9 cellular contexts compared by ENCODE assay signal in the genomic region with DNA sequence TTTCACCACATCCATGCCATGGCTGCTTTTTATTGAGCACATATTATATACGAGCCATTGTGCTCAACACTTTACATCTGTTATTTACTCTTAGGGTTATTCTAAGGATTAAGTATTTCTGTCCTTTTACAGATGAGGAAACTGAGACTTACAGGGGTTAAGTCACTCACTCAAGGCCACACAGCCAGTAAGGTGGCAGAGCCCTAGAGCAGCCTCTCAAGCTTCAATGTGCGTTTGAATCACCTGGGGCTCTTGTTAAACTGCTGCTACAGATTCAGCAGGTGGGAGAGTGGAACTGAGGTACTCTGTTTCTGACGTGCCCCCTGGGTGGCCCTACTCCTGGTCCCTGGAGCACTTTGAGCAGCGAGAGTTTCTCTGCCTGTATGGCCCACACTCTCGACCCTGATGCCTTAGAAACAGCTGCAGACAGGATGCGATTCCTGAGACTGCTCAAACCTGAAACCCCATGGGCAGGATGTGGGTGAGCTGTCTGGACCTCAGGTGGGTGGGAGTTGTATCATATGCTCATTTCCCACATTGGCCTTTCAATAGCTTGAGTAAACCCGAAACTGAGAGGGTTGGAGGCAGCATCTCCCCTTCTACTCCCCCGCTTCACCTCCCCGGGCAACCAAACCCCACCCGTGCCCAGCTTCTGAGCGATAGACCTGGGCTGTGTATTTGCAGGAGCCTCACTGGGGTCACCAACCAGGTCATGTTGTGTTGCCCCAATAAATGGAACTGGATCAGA. TPM values are rescaled to one million over a fixed set of nuclear protein-coding genes. Genes with fewer than 3 reads are reported as not detected.
DNase-seq lines count a peak whose midpoint lies in the region; ATAC-seq and TF ChIP-seq lines count a peak whose summit lies in the region.
"Had no signal": no experiment of that assay in that cellular context is flagged by ENCODE, and none has a peak within 500 bp of the region (broad histone marks: within the 10 kb centered on the region; RNA-seq: fewer than 3 reads in every experiment).

No MANE protein-coding gene starts in this region.

- intact Hi-C loops in ascending aorta (cut with DNase I) = no loop called here

- no peak overlapping the region for H3K4me3 ChIP-seq in ascending aorta

- TF ChIP-seq CTCF in ascending aorta (IDR thresholded peaks at IDR 0.05) = no peak

- no peaks in the 10 kb centered on the region for H3K9me3 ChIP-seq in ascending aorta

- H3K27ac ChIP-seq in ascending aorta = no peak overlapping the region
- H3K27ac ChIP-seq: 22Rv1 had no signal

- H3K27me3 ChIP-seq in ascending aorta = no peaks in the 10 kb centered on the region

- H3K4me1 ChIP-seq in ascending aorta = no peaks in the 10 kb centered on the region

- ATAC-seq in HG03521 (IDR thresholded peaks at IDR 0.05; ENCODE audit: unreplicated experiment) = peak; percentile 88

- DNase-seq in DMS153 (lab: John Stamatoyannopoulos, UW) (peak; percentile 35), DMS153 treated with DMSO at 0.1 percent for 48 hours (lab: John Stamatoyannopoulos, UW; ENCODE audit: unreplicated experiment) (no peak), HPDE6-E6E7 (ENCODE audit: extremely low spot score) (no peak), NCI-H1105 (lab: John Stamatoyannopoulos, UW) (no peak), ascending aorta (ENCODE audit: low spot score in 2 of 2) (no peak)
- peak; percentile 87 to 88 for DNase-seq in activated T-cell treated with anti-CD3 and anti-CD28 coated beads, Interleukin-2, amount 50 U/mL, for 48 hours
- peak; percentile 65 to 81 (median 76) for DNase-seq in stimulated activated CD4-positive, alpha-beta T cell treated with anti-CD3 and anti-CD28 coated beads, TNF-alpha, amount 100 ng/mL, for 48 hours (ENCODE audit: low read depth in 3 of 3)

- H3K36me3 ChIP-seq in ascending aorta = no peaks in the 10 kb centered on the region

RNA-seq across cellular contexts. Expression of a gene that starts 59.3 kb away (rescaled TPM):
- total RNA-seq in ascending aorta = 14.3 TPM

Comparison
In these comparisons a context has a peak if more than half of its experiments do, and no peak if none do; other contexts are left out.
1. DNase-seq: peak in DMS153 (single experiment), activated T-cell treated with anti-CD3 and anti-CD28 coated beads, Interleukin-2, amount 50 U/mL, for 48 hours (2 of 2) and stimulated activated CD4-positive, alpha-beta T cell treated with anti-CD3 and anti-CD28 coated beads, TNF-alpha, amount 100 ng/mL, for 48 hours (3 of 3); none in DMS153 treated with DMSO at 0.1 percent for 48 hours (single experiment), HPDE6-E6E7 (single experiment), NCI-H1105 (single experiment) and ascending aorta (0 of 2).